ENCODE assay signal across 10 cellular contexts in genomic region chr5:157518963-157519362, GRCh38. TPM values are rescaled to one million over a fixed set of nuclear protein-coding genes. Genes with fewer than 3 reads are reported as not detected.
DNase-seq lines count a peak whose midpoint lies in the region; ATAC-seq and TF ChIP-seq lines count a peak whose summit lies in the region.
"Had no signal": no experiment of that assay in that cellular context is flagged by ENCODE, and none has a peak within 500 bp of the region (broad histone marks: within the 10 kb centered on the region; RNA-seq: fewer than 3 reads in every experiment).

No MANE protein-coding gene starts in this region.

- no peak overlapping the region for H3K27ac ChIP-seq in MM.1S (ENCODE audit: low read length)

- H3K27me3 ChIP-seq in MM.1S (replicated peaks; ENCODE audit: insufficient read depth, low read length) = no peaks in the 10 kb centered on the region

- no peaks in the 10 kb centered on the region for H3K9me3 Mint-ChIP-seq in activated naive CD4-positive, alpha-beta T cell treated with anti-CD3 and anti-CD28 coated beads, Interleukin-2, amount 50 U/mL, for 72 hours
- H3K9me3 Mint-ChIP-seq in stimulated activated naive B cell treated with anti-CD40 and anti-IgM and Interleukin-4, amounts not matched to agents 10 μg/mL and 1 μg/mL and 100 μg/mL, for 72 hours = peaks cover 5% of the 10 kb centered on the region in 2 donors
- H3K9me3 Mint-ChIP-seq: effector memory CD8-positive, alpha-beta T cell; neural crest cell had no signal

- ATAC-seq in activated naive CD4-positive, alpha-beta T cell treated with anti-CD3 and anti-CD28 coated beads, Interleukin-2, amount 50 U/mL, for 72 hours = peak; percentile 51 to 61
- peak; percentile 73 for ATAC-seq in GM21786 (IDR thresholded peaks at IDR 0.05; ENCODE audit: unreplicated experiment)
- peak; percentile 61 for ATAC-seq in HG03558 (IDR thresholded peaks at IDR 0.05; ENCODE audit: extremely low read depth, unreplicated experiment)
- ATAC-seq in stimulated activated naive B cell treated with anti-CD40 and anti-IgM and Interleukin-4, amounts not matched to agents 10 μg/mL and 1 μg/mL and 100 μg/mL, for 72 hours (replicated peaks) = peak; percentile 62 to 68
- ATAC-seq in SK-N-SH treated with all-trans-retinoic acid at 6 μM for 48 hours = no peak

- H3K4me3 ChIP-seq in MM.1S (ENCODE audit: low read length) = no peak overlapping the region

- TF ChIP-seq CTCF in MM.1S (IDR thresholded peaks at IDR 0.05; ENCODE audit: low read length) = no peak

- no peaks in the 10 kb centered on the region for H3K79me2 ChIP-seq in MM.1S (ENCODE audit: low read length)

- H3K36me3 ChIP-seq in MM.1S (replicated peaks; ENCODE audit: insufficient read depth, low read length) = no peaks in the 10 kb centered on the region

- H3K4me2 ChIP-seq in MM.1S (ENCODE audit: low read depth, low read length) = no peak overlapping the region

- H3F3A ChIP-seq in MM.1S (ENCODE audit: insufficient read depth, low read length) = no peaks in the 10 kb centered on the region

- no peak overlapping the region for H3K27ac Mint-ChIP-seq in activated naive CD4-positive, alpha-beta T cell treated with anti-CD3 and anti-CD28 coated beads, Interleukin-2, amount 50 U/mL, for 72 hours
- H3K27ac Mint-ChIP-seq in stimulated activated naive B cell treated with anti-CD40 and anti-IgM and Interleukin-4, amounts not matched to agents 10 μg/mL and 1 μg/mL and 100 μg/mL, for 72 hours = no peak overlapping the region
- H3K27ac Mint-ChIP-seq: effector memory CD8-positive, alpha-beta T cell had no signal

- H3K4me1 ChIP-seq in MM.1S (ENCODE audit: low read length) = no peaks in the 10 kb centered on the region

- no peak overlapping the region for H3K4me3 Mint-ChIP-seq in stimulated activated naive B cell treated with anti-CD40 and anti-IgM and Interleukin-4, amounts not matched to agents 10 μg/mL and 1 μg/mL and 100 μg/mL, for 72 hours
- H3K4me3 Mint-ChIP-seq: effector memory CD8-positive, alpha-beta T cell; neural crest cell had no signal

- no peaks in the 10 kb centered on the region for H4K20me1 ChIP-seq in MM.1S (ENCODE audit: insufficient read depth, low read length)

- H3K36me3 Mint-ChIP-seq in activated naive CD4-positive, alpha-beta T cell treated with anti-CD3 and anti-CD28 coated beads, Interleukin-2, amount 50 U/mL, for 72 hours = peaks cover 0 to 52% of the 10 kb centered on the region in 2 donors
- peaks cover 15 to 38% of the 10 kb centered on the region in 2 donors for H3K36me3 Mint-ChIP-seq in stimulated activated naive B cell treated with anti-CD40 and anti-IgM and Interleukin-4, amounts not matched to agents 10 μg/mL and 1 μg/mL and 100 μg/mL, for 72 hours

- no peak overlapping the region for H3K9ac ChIP-seq in MM.1S (ENCODE audit: low read length)

- peak in 1 of 2 donors; percentile 60 for DNase-seq in activated naive CD4-positive, alpha-beta T cell treated with anti-CD3 and anti-CD28 coated beads, Interleukin-2, amount 50 U/mL, for 72 hours (ENCODE audit: low spot score in 2 of 2)
- no peak for DNase-seq in activated naive CD4-positive, alpha-beta T cell (lab: John Stamatoyannopoulos, UW)
- DNase-seq in stimulated activated naive B cell treated with anti-CD40 and anti-IgM and Interleukin-4, amounts not matched to agents 10 μg/mL and 1 μg/mL and 100 μg/mL, for 72 hours = no peak
- DNase-seq in NCI-H1694 (lab: John Stamatoyannopoulos, UW) (no peak), MM.1S (no peak)
- DNase-seq: effector memory CD8-positive, alpha-beta T cell had no signal

- peaks cover 55 to 79% of the 10 kb centered on the region in 2 donors for H3K4me1 Mint-ChIP-seq in stimulated activated naive B cell treated with anti-CD40 and anti-IgM and Interleukin-4, amounts not matched to agents 10 μg/mL and 1 μg/mL and 100 μg/mL, for 72 hours
- H3K4me1 Mint-ChIP-seq: neural crest cell had no signal

- no peaks in the 10 kb centered on the region for H3K9me3 ChIP-seq in MM.1S (replicated peaks; ENCODE audit: insufficient read depth, low read length)

- H3K9me2 ChIP-seq in MM.1S (replicated peaks; ENCODE audit: insufficient read depth, low read length) = no peaks in the 10 kb centered on the region

- H3K27me3 Mint-ChIP-seq in stimulated activated naive B cell treated with anti-CD40 and anti-IgM and Interleukin-4, amounts not matched to agents 10 μg/mL and 1 μg/mL and 100 μg/mL, for 72 hours = no peaks in the 10 kb centered on the region
- H3K27me3 Mint-ChIP-seq: effector memory CD8-positive, alpha-beta T cell had no signal

- H2AFZ ChIP-seq in MM.1S (ENCODE audit: low read length) = no peak overlapping the region

TF ChIP-seq in SK-N-SH treated with all-trans-retinoic acid at 6 μM for 48 hours, 23 proteins besides CTCF, POLR2A, EP300 and RAD21:
- TF ChIP-seq TCF4 (CRISPR knock-in tag; IDR thresholded peaks at IDR 0.05; ENCODE audit: borderline replicate concordance) = no peak

RNA-seq across cellular contexts. Expression of gene ADAM19, which starts 56.6 kb away (rescaled TPM):
- 10 to 100 TPM in 1 of 2 donors, 1 to 10 TPM in 1; 9.5 to 85.9 TPM for total RNA-seq in activated naive CD4-positive, alpha-beta T cell treated with anti-CD3 and anti-CD28 coated beads, Interleukin-2, amount 50 U/mL, for 72 hours

RNA-seq across cellular contexts. Expression of gene NIPAL4, which starts 59.0 kb away (rescaled TPM):
- total RNA-seq in activated naive CD4-positive, alpha-beta T cell treated with anti-CD3 and anti-CD28 coated beads, Interleukin-2, amount 50 U/mL, for 72 hours = 1 to 10 TPM in 1 of 2 donors, under 1 TPM in 1; 0.30 to 3.9 TPM
- total RNA-seq: neural crest cell had no signal
